In the genomic region with DNA sequence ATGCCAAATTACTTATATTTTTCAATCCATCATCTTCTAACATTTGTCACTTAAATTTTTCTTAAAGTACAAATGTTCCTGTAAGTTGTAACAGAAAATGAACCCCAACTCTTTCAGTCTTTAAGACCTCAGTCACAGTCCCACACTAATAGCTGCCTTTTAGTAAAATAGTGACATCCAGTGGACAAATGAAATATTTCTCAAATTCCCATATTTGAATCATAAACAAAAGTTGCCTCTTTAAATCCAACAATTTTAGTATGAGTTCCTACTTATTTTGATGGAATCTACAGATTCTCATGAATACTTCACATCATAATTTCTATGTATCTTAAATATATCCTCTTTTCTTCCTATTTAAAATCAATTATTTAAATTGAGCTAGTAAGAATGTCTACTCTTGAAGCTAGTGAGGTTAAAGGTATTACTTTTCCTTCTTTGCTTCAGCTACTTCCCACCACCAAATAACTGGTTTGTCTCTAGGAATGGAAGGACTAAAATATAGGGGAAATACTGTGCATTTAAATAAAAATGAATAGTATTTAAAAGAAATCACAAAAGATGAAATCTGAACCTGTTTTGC, we compare ENCODE assay signal across 10 cellular contexts.
A peak's percentile ranks its signal among the peaks of the same experiment; 100 is the strongest.
DNase-seq lines count a peak whose midpoint lies in the region; ATAC-seq and TF ChIP-seq lines count a peak whose summit lies in the region.
"Had no signal": no experiment of that assay in that cellular context is flagged by ENCODE, and none has a peak within 500 bp of the region (broad histone marks: within the 10 kb centered on the region; RNA-seq: fewer than 3 reads in every experiment).

No MANE protein-coding gene starts in this region.

- ATAC-seq in GM21576 (IDR thresholded peaks at IDR 0.05; ENCODE audit: unreplicated experiment), result peak; percentile 79

- no peak overlapping the region for H3K27ac ChIP-seq in substantia nigra (ENCODE audit: low read depth, low read length, poor library complexity, severe bottlenecking)
- H3K27ac ChIP-seq: neutrophil had no signal

- peaks cover 2% of the 10 kb centered on the region; the same call in 1 of the 2 replicates for H3K36me3 ChIP-seq in GM06990 (ENCODE audit: control insufficient read depth, insufficient read depth, low read length)
- H3K36me3 ChIP-seq in adipocyte (ENCODE audit: control insufficient read depth, insufficient read depth, low read length, severe bottlenecking), result peaks cover 56% of the 10 kb centered on the region

- no peak for DNase-seq in GM06990 (ENCODE audit: extremely low read depth, insufficient read length)
- DNase-seq in Kasumi-1 (lab: John Stamatoyannopoulos, UW), result peak; percentile 72
- DNase-seq in adipocyte (ENCODE audit: low read depth), result peak; percentile 71
- peak; percentile 17 for DNase-seq in kidney tubule cell (ENCODE audit: low spot score)
- DNase-seq in SIG-M5 treated with dmso at 0.1 percent for 504 hours (lab: John Stamatoyannopoulos, UW; ENCODE audit: unreplicated experiment), result no peak
- DNase-seq in substantia nigra (lab: John Stamatoyannopoulos, UW), result no peak
- DNase-seq in UCSD-AML1 (lab: John Stamatoyannopoulos, UW; ENCODE audit: unreplicated experiment), result no peak
- DNase-seq: T-cell had no signal

- TF ChIP-seq CTCF in GM06990 (IDR thresholded peaks at IDR 0.05; ENCODE audit: insufficient read depth, low read length, poor library complexity, severe bottlenecking), result peak; percentile 48

- no peaks in the 10 kb centered on the region for H3K9me3 ChIP-seq in adipocyte (ENCODE audit: control insufficient read depth, low read length)
- H3K9me3 ChIP-seq: neutrophil had no signal

- peaks cover 24% of the 10 kb centered on the region for H3K4me1 ChIP-seq in adipocyte (ENCODE audit: control insufficient read depth, insufficient read depth, low read length)

- H3K9ac ChIP-seq in adipocyte (ENCODE audit: low read length), result no peak overlapping the region

- H3K27me3 ChIP-seq in GM06990 (replicated peaks; ENCODE audit: control insufficient read depth, insufficient read depth, low read length) (no peaks in the 10 kb centered on the region), adipocyte (replicated peaks; ENCODE audit: control insufficient read depth, insufficient read depth, low read length) (no peaks in the 10 kb centered on the region)
- H3K27me3 ChIP-seq: neutrophil had no signal

- H3K4me3 ChIP-seq in GM06990 (replicated peaks; ENCODE audit: low read depth, low read length), result no peak overlapping the region
- H3K4me3 ChIP-seq in adipocyte (ENCODE audit: low read length), result no peak overlapping the region

Comparison
In these comparisons a context has a peak if more than half of its experiments do, and no peak if none do; other contexts are left out.
1. DNase-seq: peak in Kasumi-1 (2 of 2), adipocyte (single experiment) and kidney tubule cell (single experiment); none in GM06990 (single experiment), SIG-M5 treated with dmso at 0.1 percent for 504 hours (single experiment), substantia nigra (0 of 49) and UCSD-AML1 (single experiment).